ENCODE assay signal across 13 cellular contexts in genomic region chr10:49076741-49077521, GRCh38. TPM values are rescaled to one million over a fixed set of nuclear protein-coding genes. Genes with fewer than 3 reads are reported as not detected.
DNase-seq lines count a peak whose midpoint lies in the region; ATAC-seq, FAIRE-seq and TF ChIP-seq lines count a peak whose summit lies in the region.
"Had no signal": no experiment of that assay in that cellular context is flagged by ENCODE, and none has a peak within 500 bp of the region (broad histone marks: within the 10 kb centered on the region; RNA-seq: fewer than 3 reads in every experiment).

No MANE protein-coding gene starts in this region.

- peaks cover 10% of the 10 kb centered on the region for H3K4me1 Mint-ChIP-seq in activated naive CD8-positive, alpha-beta T cell treated with anti-CD3 and anti-CD28 coated beads for 36 hours

- peaks cover 14% of the 10 kb centered on the region for H3K27me3 Mint-ChIP-seq in activated naive CD8-positive, alpha-beta T cell treated with anti-CD3 and anti-CD28 coated beads for 36 hours

- peak overlapping the region; percentile 5 for H3K4me3 Mint-ChIP-seq in activated naive CD8-positive, alpha-beta T cell treated with anti-CD3 and anti-CD28 coated beads for 36 hours

- H3K27me3 ChIP-seq in liver (ENCODE audit: control insufficient read depth in 4 of 4, insufficient read depth in 4 of 4, low read length in 3 of 4) = no peaks in the 10 kb centered on the region
- no peaks in the 10 kb centered on the region for H3K27me3 ChIP-seq in HepG2 (ENCODE audit: control insufficient read depth in 1 of 2, insufficient read depth in 2 of 2, low read length in 2 of 2)
- H3K27me3 ChIP-seq: left lung, transverse colon had no signal

- intact Hi-C loops in HepG2 (cut with micrococcal nuclease; ENCODE audit: unreplicated experiment) = no loop called here

- no peaks in the 10 kb centered on the region for H3K36me3 Mint-ChIP-seq in activated naive CD8-positive, alpha-beta T cell treated with anti-CD3 and anti-CD28 coated beads for 36 hours

- H3K9ac ChIP-seq in liver (ENCODE audit: low read depth in 1 of 2, low read length in 2 of 2) = no peak overlapping the region
- H3K9ac ChIP-seq in HepG2 (ENCODE audit: insufficient read depth, low read depth, low read length) = no peak overlapping the region

- 38% methylated on average over 13 of the region's 13 CpGs for WGBS in liver
- WGBS in HepG2 (ENCODE audit: low lambda C conversion rate) = 23% methylated on average over 13 of the region's 13 CpGs

- no peaks in the 10 kb centered on the region for H3K79me2 ChIP-seq in HepG2 (ENCODE audit: insufficient read depth, low read length)

- H3K27ac ChIP-seq in liver (ENCODE audit: low read depth in 1 of 2, low read length in 2 of 2) (peak overlapping the region; percentile 6 to 43), HepG2 (ENCODE audit: extremely low read length, insufficient read depth, low read length) (no peak overlapping the region)
- H3K27ac ChIP-seq: left lung, transverse colon had no signal

- H3K4me3 ChIP-seq in liver (ENCODE audit: low read depth in 1 of 3, low read length in 3 of 3) (no peak overlapping the region), HepG2 (replicated peaks in 1 of 3; ENCODE audit: insufficient read depth in 1 of 3, low read depth in 2 of 3, low read length in 3 of 3) (no peak overlapping the region)
- H3K4me3 ChIP-seq: left lung, transverse colon had no signal

- CTCF ChIA-PET in HepG2 (lab: Yijun Ruan, JAX; ENCODE audit: low intra/inter-chr PET ratio, low total read pairs) = no interaction called here

- H3K36me3 ChIP-seq in liver (ENCODE audit: control insufficient read depth in 4 of 4, insufficient read depth in 3 of 4, low read depth in 1 of 4, low read length in 3 of 4) = no peaks in the 10 kb centered on the region
- H3K36me3 ChIP-seq in HepG2 (replicated peaks in 1 of 2; ENCODE audit: control insufficient read depth in 1 of 2, insufficient read depth in 2 of 2, low read length in 2 of 2) = no peaks in the 10 kb centered on the region
- H3K36me3 ChIP-seq: left lung, transverse colon had no signal

- no peak overlapping the region for H3K4me2 ChIP-seq in HepG2 (ENCODE audit: low read depth, low read length)

- no peaks in the 10 kb centered on the region for H3K9me3 Mint-ChIP-seq in activated naive CD8-positive, alpha-beta T cell treated with anti-CD3 and anti-CD28 coated beads for 36 hours

- H3K9me3 ChIP-seq in liver (ENCODE audit: control insufficient read depth in 4 of 4, low read length in 3 of 4) = no peaks in the 10 kb centered on the region
- no peaks in the 10 kb centered on the region for H3K9me3 ChIP-seq in HepG2 (ENCODE audit: low read length)
- H3K9me3 ChIP-seq: left lung, transverse colon had no signal

- POLR2A ChIA-PET in HepG2 (lab: Yijun Ruan, JAX) = no interaction called here

- no peak for FAIRE-seq in HepG2 (lab: Jason Lieb, UNC)
- FAIRE-seq: small intestine had no signal

- H4K20me1 ChIP-seq in HepG2 (ENCODE audit: insufficient read depth, low read length) = no peaks in the 10 kb centered on the region

- H3K27ac Mint-ChIP-seq in activated naive CD8-positive, alpha-beta T cell treated with anti-CD3 and anti-CD28 coated beads for 36 hours = no peak overlapping the region

- H2AFZ ChIP-seq in HepG2 (ENCODE audit: low read length) = no peak overlapping the region

- no peak for DNase-seq in HepG2 (ENCODE audit: low spot score)
- DNase-seq in activated naive CD8-positive, alpha-beta T cell treated with anti-CD3 and anti-CD28 coated beads for 36 hours = peak; percentile 17
- no peak for DNase-seq in 8988T
- DNase-seq in SKM-1 (lab: John Stamatoyannopoulos, UW; ENCODE audit: unreplicated experiment) = no peak
- no peak for DNase-seq in epidermal melanocyte (ENCODE audit: insufficient read length, low spot score)
- DNase-seq: aorta, left lung, NCI-H2227 treated with DMSO at 0.1 percent for 48 hours, small intestine, transverse colon had no signal

- no peak for TF ChIP-seq POLR2A in HepG2 (IDR thresholded peaks at IDR 0.05; ENCODE audit: insufficient read depth in 1 of 2, low read depth in 2 of 2, low read length in 2 of 2)

- no TSS peak for BruUV-seq in HepG2 (replicated peaks; lab: Mats Ljungman, UMichigan)

- TF ChIP-seq EP300 in HepG2 (IDR thresholded peaks at IDR 0.05; ENCODE audit: low read depth in 2 of 2, low read length in 2 of 2) (no peak), HepG2 (CRISPR knock-in tag; IDR thresholded peaks at IDR 0.05; ENCODE audit: borderline replicate concordance) (no peak)

- H3K4me1 ChIP-seq in liver (ENCODE audit: control insufficient read depth in 4 of 4, insufficient read depth in 4 of 4, low read length in 3 of 4) (peaks cover 15 to 46% (median 34%) of the 10 kb centered on the region in 4 donors), HepG2 (ENCODE audit: insufficient read depth, low read length) (peaks cover 13% of the 10 kb centered on the region)

- TF ChIP-seq RAD21 in liver (IDR thresholded peaks at IDR 0.05) (peak in 1 of 2 donors; percentile 23), HepG2 (CRISPR knock-in tag; IDR thresholded peaks at IDR 0.05) (no peak)

- no peak for TF ChIP-seq CTCF in liver (IDR thresholded peaks at IDR 0.05; ENCODE audit: low read depth, low read length, missing input control)
- TF ChIP-seq CTCF in HepG2 (CRISPR knock-in tag; IDR thresholded peaks at IDR 0.05) = no peak

- no peak for ATAC-seq in HepG2
- ATAC-seq in HG03378 (IDR thresholded peaks at IDR 0.05; ENCODE audit: unreplicated experiment) = peak; percentile 79
- ATAC-seq in HG02852 (IDR thresholded peaks at IDR 0.05; ENCODE audit: unreplicated experiment) = no peak
- ATAC-seq: left lung had no signal

- in situ Hi-C loops in HepG2 (cut with HindIII; ENCODE audit: extremely low pct_ligation_motif_present, low pct_unique_long_range_greater_than_20kb) = no loop called here

TF ChIP-seq in liver, 16 proteins besides CTCF, POLR2A, EP300 and RAD21 (continues in another document):
- TF ChIP-seq JUND (IDR thresholded peaks at IDR 0.05) = peak in 1 of 2 donors; percentile 39

TF ChIP-seq in HepG2, 621 proteins besides CTCF, POLR2A, EP300 and RAD21 (continues in another document):
- no peak for TF ChIP-seq PLRG1 (conservative IDR thresholded peaks at IDR 0.05)
- TF ChIP-seq KDM4B (CRISPR knock-in tag; IDR thresholded peaks at IDR 0.05) = no peak
- TF ChIP-seq NFE2L2 (IDR thresholded peaks at IDR 0.05; ENCODE audit: low read length) = no peak
- TF ChIP-seq KDM1A (CRISPR knock-in tag; IDR thresholded peaks at IDR 0.05) = no peak

RNA-seq across cellular contexts. Expression of gene VSTM4, which starts 38.4 kb away (rescaled TPM):
- total RNA-seq in liver (1 to 10 TPM; 1.0 to 3.0 TPM), HepG2 (2016; rRNA removed; fragmentation: Illumina TruSeq; extraction: Trizol) (not detected in 2 replicates)
- polyA plus RNA-seq in liver (1 to 10 TPM; 1.1 to 3.1 TPM), HepG2 (2011; rRNA removed) (not detected in 2 replicates)
- total RNA-seq in HepG2 (2016; cell fraction: cytosol; rRNA removed; fragmentation: Illumina TruSeq; extraction: Trizol; ENCODE audit: low read depth) = not detected in 2 replicates
- not detected in 2 replicates for total RNA-seq in HepG2 (2016; cell fraction: insoluble cytoplasmic fraction; rRNA removed; fragmentation: Illumina TruSeq; extraction: Trizol)
- total RNA-seq in HepG2 (2016; cell fraction: membrane; rRNA removed; fragmentation: Illumina TruSeq; extraction: Trizol) = not detected in 2 replicates
- not detected in 2 replicates for total RNA-seq in HepG2 (2016; cell fraction: nucleus; rRNA removed; fragmentation: Illumina TruSeq; extraction: Trizol)
- not detected in 2 replicates for polyA plus RNA-seq in HepG2 (2011; cell fraction: cytosol; rRNA removed)
- polyA plus RNA-seq in HepG2 (2011; cell fraction: nucleus; rRNA removed) = not detected in 2 replicates
- not detected in 2 replicates for polyA plus RNA-seq in HepG2 (2012)
- polyA plus RNA-seq in HepG2 (2016; cell fraction: cytosol; fragmentation: Illumina TruSeq; extraction: Trizol; ENCODE audit: low read depth) = not detected in 2 replicates
- not detected in 2 replicates for polyA plus RNA-seq in HepG2 (2016; cell fraction: insoluble cytoplasmic fraction; fragmentation: Illumina TruSeq; extraction: Trizol; ENCODE audit: low read depth)
- not detected in 2 replicates for polyA plus RNA-seq in HepG2 (2016; cell fraction: membrane; fragmentation: Illumina TruSeq; extraction: Trizol; ENCODE audit: low read depth)
- not detected in 2 replicates for polyA plus RNA-seq in HepG2 (2016; cell fraction: nucleus; fragmentation: Illumina TruSeq; extraction: Trizol; ENCODE audit: insufficient read depth, low read depth)
- 0.04 TPM in 1 of 2 replicates, not detected in the other for polyA minus RNA-seq in HepG2 (2011; rRNA and poly(A)+ RNA removed; ENCODE audit: low replicate concordance)
- not detected in 2 replicates for polyA minus RNA-seq in HepG2 (2011; cell fraction: cytosol; rRNA and poly(A)+ RNA removed)
- polyA minus RNA-seq in HepG2 (2011; cell fraction: nucleus; rRNA and poly(A)+ RNA removed) = not detected in 2 replicates
- total RNA-seq in activated naive CD8-positive, alpha-beta T cell treated with anti-CD3 and anti-CD28 coated beads for 36 hours = not detected

RNA-seq across cellular contexts. Expression of gene FAM170B, which starts 56.9 kb away (rescaled TPM):
- total RNA-seq in liver = not detected
- not detected for polyA plus RNA-seq in liver
- not detected in 2 replicates for total RNA-seq in HepG2 (2016; rRNA removed; fragmentation: Illumina TruSeq; extraction: Trizol)
- total RNA-seq in HepG2 (2016; cell fraction: cytosol; rRNA removed; fragmentation: Illumina TruSeq; extraction: Trizol; ENCODE audit: low read depth) = not detected in 2 replicates
- not detected in 2 replicates for total RNA-seq in HepG2 (2016; cell fraction: insoluble cytoplasmic fraction; rRNA removed; fragmentation: Illumina TruSeq; extraction: Trizol)
- not detected in 2 replicates for total RNA-seq in HepG2 (2016; cell fraction: membrane; rRNA removed; fragmentation: Illumina TruSeq; extraction: Trizol)
- not detected in 2 replicates for total RNA-seq in HepG2 (2016; cell fraction: nucleus; rRNA removed; fragmentation: Illumina TruSeq; extraction: Trizol)
- not detected in 2 replicates for polyA plus RNA-seq in HepG2 (2011; rRNA removed)
- not detected in 2 replicates for polyA plus RNA-seq in HepG2 (2011; cell fraction: cytosol; rRNA removed)
- not detected in 2 replicates for polyA plus RNA-seq in HepG2 (2011; cell fraction: nucleus; rRNA removed)
- not detected in 2 replicates for polyA plus RNA-seq in HepG2 (2012)
- not detected in 2 replicates for polyA plus RNA-seq in HepG2 (2016; cell fraction: cytosol; fragmentation: Illumina TruSeq; extraction: Trizol; ENCODE audit: low read depth)
- not detected in 2 replicates for polyA plus RNA-seq in HepG2 (2016; cell fraction: insoluble cytoplasmic fraction; fragmentation: Illumina TruSeq; extraction: Trizol; ENCODE audit: low read depth)
- not detected in 2 replicates for polyA plus RNA-seq in HepG2 (2016; cell fraction: membrane; fragmentation: Illumina TruSeq; extraction: Trizol; ENCODE audit: low read depth)
- not detected in 2 replicates for polyA plus RNA-seq in HepG2 (2016; cell fraction: nucleus; fragmentation: Illumina TruSeq; extraction: Trizol; ENCODE audit: insufficient read depth, low read depth)
- polyA minus RNA-seq in HepG2 (2011; rRNA and poly(A)+ RNA removed; ENCODE audit: low replicate concordance) = not detected in 2 replicates
- polyA minus RNA-seq in HepG2 (2011; cell fraction: cytosol; rRNA and poly(A)+ RNA removed) = not detected in 2 replicates
- polyA minus RNA-seq in HepG2 (2011; cell fraction: nucleus; rRNA and poly(A)+ RNA removed) = not detected in 2 replicates
- total RNA-seq in activated naive CD8-positive, alpha-beta T cell treated with anti-CD3 and anti-CD28 coated beads for 36 hours = not detected
- total RNA-seq: aorta, transverse colon had no signal
- polyA plus RNA-seq: aorta, small intestine had no signal
